In the genomic region with DNA sequence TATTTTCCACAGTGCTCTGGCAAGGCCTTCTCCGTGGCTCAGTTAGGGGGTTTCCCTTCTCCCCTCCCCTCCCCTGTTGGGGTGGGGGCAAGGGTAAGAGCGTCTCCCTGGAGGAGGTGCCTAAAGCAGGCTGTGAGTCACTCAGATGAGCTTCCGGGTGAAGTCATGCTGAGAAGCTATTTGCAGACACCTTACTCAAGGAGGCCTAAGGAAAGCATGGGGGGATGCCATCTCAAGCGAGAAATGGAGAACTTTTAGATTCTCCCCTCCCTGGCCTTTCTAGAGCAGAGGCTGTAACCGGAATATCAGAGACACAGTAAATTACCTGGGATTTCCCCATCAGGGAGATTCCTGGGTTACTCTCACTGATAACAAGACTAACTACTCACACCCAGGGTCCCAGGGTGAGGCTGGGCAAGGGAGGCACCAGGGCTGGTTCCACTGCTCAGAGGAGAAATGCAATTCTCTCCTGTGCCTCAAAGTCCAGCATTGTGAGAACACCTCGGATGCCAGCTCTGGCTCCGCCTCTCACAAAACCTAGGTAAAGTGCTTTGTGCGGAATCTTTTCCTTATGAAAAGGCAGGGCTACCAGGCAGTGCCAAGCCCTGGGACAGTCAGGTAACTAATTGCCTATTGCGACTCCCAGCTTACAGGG, we compare ENCODE assay signal across 9 cellular contexts.
DNase-seq lines count a peak whose midpoint lies in the region; TF ChIP-seq lines count a peak whose summit lies in the region.
"Had no signal": no experiment of that assay in that cellular context is flagged by ENCODE, and none has a peak within 500 bp of the region (broad histone marks: within the 10 kb centered on the region; RNA-seq: fewer than 3 reads in every experiment).

No MANE protein-coding gene starts in this region.

- no peaks in the 10 kb centered on the region for H3K23me2 ChIP-seq in H9 (ENCODE audit: insufficient read length, low read depth, low read length, poor library complexity, severe bottlenecking)

- H3K14ac ChIP-seq in H9 (ENCODE audit: insufficient read depth, low read length): 0 out of 2 replicates have a peak overlapping the region, but pooled peaks have one; percentile 24

- H3K4me3 ChIP-seq in GM06990 (replicated peaks; ENCODE audit: low read depth, low read length) (no peak overlapping the region; the same call in 1 of the 2 replicates), Loucy (ENCODE audit: low read length, poor library complexity, severe bottlenecking) (peak overlapping the region; percentile 32), esophagus (ENCODE audit: low read depth in 1 of 2, low read length in 2 of 2) (no peak overlapping the region), coronary artery (no peak overlapping the region)
- H3K4me3 ChIP-seq: uterus had no signal

- peak overlapping the region; percentile 8 for H3K18ac ChIP-seq in H9 (ENCODE audit: insufficient read length, low read depth, low read length)

- no peak overlapping the region for H3K27ac ChIP-seq in H9 (ENCODE audit: insufficient read length, low read depth, low read length)
- H3K27ac ChIP-seq in esophagus (ENCODE audit: low read depth in 2 of 2, low read length in 1 of 2): peak overlapping the region; percentile 48 to 80
- no peak overlapping the region for H3K27ac ChIP-seq in coronary artery
- H3K27ac ChIP-seq: uterus had no signal

- H3K36me3 ChIP-seq in GM06990 (ENCODE audit: control insufficient read depth, insufficient read depth, low read length) (no peaks in the 10 kb centered on the region), Loucy (ENCODE audit: insufficient read depth, low read length) (no peaks in the 10 kb centered on the region), esophagus (ENCODE audit: control insufficient read depth in 2 of 2, insufficient read depth in 2 of 2, low read length in 1 of 2) (no peaks in the 10 kb centered on the region)
- H3K36me3 ChIP-seq: uterus had no signal

- H3K56ac ChIP-seq in H9 (ENCODE audit: insufficient read length, low read depth, low read length): no peak overlapping the region

- H3K4me1 Mint-ChIP-seq in H9: peaks cover 30 to 38% of the 10 kb centered on the region in 2 experiments

- H3K36me3 Mint-ChIP-seq in H9 (ENCODE audit: insufficient read depth in 1 of 3, low read depth in 3 of 3): no peaks in the 10 kb centered on the region; a peak in 1 of 7 replicates

- no peak overlapping the region for H3K4me3 Mint-ChIP-seq in H9

- no peak overlapping the region for H2BK12ac ChIP-seq in H9 (ENCODE audit: insufficient read length, low read depth, low read length)

- no CpG with 5 or more reads among the region's 9 CpGs for WGBS in H9 (ENCODE audit: extremely low coverage, insufficient read length, low lambda C conversion rate)
- WGBS in esophagus, 2 donors: 42% methylated on average over 9 of the region's 9 CpGs

- no peaks in the 10 kb centered on the region for H3F3A ChIP-seq in Loucy (ENCODE audit: low read depth)

- no peaks in the 10 kb centered on the region for H3K9me2 ChIP-seq in Loucy (replicated peaks; ENCODE audit: low read depth, low read length)

- no peak overlapping the region for H3K4ac ChIP-seq in H9 (ENCODE audit: low read depth, low read length)

- H3K9me3 Mint-ChIP-seq in H9: no peaks in the 10 kb centered on the region

- no peak overlapping the region for H3K23ac ChIP-seq in H9 (ENCODE audit: insufficient read length, low read depth, low read length)

- H4K20me1 ChIP-seq in H9 (ENCODE audit: control insufficient read depth, insufficient read depth, insufficient read length): no peaks in the 10 kb centered on the region
- no peaks in the 10 kb centered on the region for H4K20me1 ChIP-seq in Loucy (ENCODE audit: insufficient read depth, low read length, poor library complexity, severe bottlenecking)

- H3K4me1 ChIP-seq in H9 (ENCODE audit: insufficient read depth, low read length): peaks cover 3% of the 10 kb centered on the region; the same call in 1 of the 2 replicates
- H3K4me1 ChIP-seq in Loucy (ENCODE audit: insufficient read depth, low read length, poor library complexity, severe bottlenecking): peaks cover 16% of the 10 kb centered on the region
- H3K4me1 ChIP-seq in esophagus (ENCODE audit: control insufficient read depth in 2 of 2, insufficient read depth in 2 of 2, low read length in 1 of 2): peaks cover 2% of the 10 kb centered on the region in 2 donors
- H3K4me1 ChIP-seq: uterus had no signal

- H3K79me1 ChIP-seq in H9 (ENCODE audit: insufficient read depth, low read depth, low read length, poor library complexity, severe bottlenecking): no peaks in the 10 kb centered on the region

- peak overlapping the region; percentile 77 to 91 (median 86); a peak in 5 of 7 replicates for H3K27ac Mint-ChIP-seq in H9

- no peaks in the 10 kb centered on the region for H3K27me3 Mint-ChIP-seq in H9 (ENCODE audit: low read depth)

- no peak overlapping the region for H3T11ph ChIP-seq in H9 (ENCODE audit: low read length)

- TF ChIP-seq CTCF in GM06990 (IDR thresholded peaks at IDR 0.05; ENCODE audit: insufficient read depth, low read length, poor library complexity, severe bottlenecking) (no peak), H9 (conservative IDR thresholded peaks at IDR 0.05) (no peak), Loucy (conservative IDR thresholded peaks at IDR 0.05; ENCODE audit: low read length) (no peak), coronary artery (IDR thresholded peaks at IDR 0.05) (no peak)

- no peak overlapping the region for H4K8ac ChIP-seq in H9 (replicated peaks; ENCODE audit: insufficient read length, low read depth, low read length)

- no peak overlapping the region for H4K5ac ChIP-seq in H9 (ENCODE audit: insufficient read length, low read depth, low read length)

- H2AK5ac ChIP-seq in H9 (ENCODE audit: insufficient read length, low read length): no peak overlapping the region

- H3K9ac ChIP-seq in H9 (ENCODE audit: extremely low read depth, insufficient read length, low read length) (no peak overlapping the region), Loucy (ENCODE audit: low read depth, low read length, poor library complexity, severe bottlenecking) (peak overlapping the region; percentile 55)

- H2BK120ac ChIP-seq in H9 (ENCODE audit: low read depth, low read length, poor library complexity, severe bottlenecking): no peak overlapping the region

- H2BK20ac ChIP-seq in H9 (ENCODE audit: low read depth, low read length, poor library complexity, severe bottlenecking): no peak overlapping the region

- no peaks in the 10 kb centered on the region for H3K9me3 ChIP-seq in H9 (ENCODE audit: control insufficient read depth, low read depth, low read length)
- H3K9me3 ChIP-seq in Loucy (ENCODE audit: insufficient read depth, low read depth, low read length): no peaks in the 10 kb centered on the region
- H3K9me3 ChIP-seq in esophagus (ENCODE audit: control insufficient read depth in 2 of 2, insufficient read depth in 1 of 2, low read depth in 1 of 2, low read length in 1 of 2): no peaks in the 10 kb centered on the region
- H3K9me3 ChIP-seq: uterus had no signal

- no peak overlapping the region for H2BK5ac ChIP-seq in H9 (ENCODE audit: insufficient read length, low read length)

- H2AFZ ChIP-seq in H9 (ENCODE audit: low read length) (no peak overlapping the region), Loucy (ENCODE audit: low read length) (peak overlapping the region; percentile 82)

- H2BK15ac ChIP-seq in H9 (ENCODE audit: low read depth, low read length): no peak overlapping the region

- DNase-seq in GM06990 (ENCODE audit: extremely low read depth, insufficient read length) (peak; percentile 79), H9 (peak; percentile 87), amniotic stem cell (lab: John Stamatoyannopoulos, UW) (no peak), coronary artery (ENCODE audit: low spot score) (no peak)
- peak; percentile 72 to 82 for DNase-seq in activated CD4-positive, alpha-beta T cell treated with anti-CD3 and anti-CD28 coated beads, Interleukin-2, amount 50 U/mL, for 48 hours
- DNase-seq in stimulated activated CD4-positive, alpha-beta T cell treated with anti-CD3 and anti-CD28 coated beads, Interleukin-15, amount 100 ng/mL, for 48 hours (ENCODE audit: low read depth in 2 of 2): peak; percentile 70 to 77

- no peaks in the 10 kb centered on the region for H3K79me2 ChIP-seq in H9 (ENCODE audit: insufficient read depth, low read length)
- H3K79me2 ChIP-seq in Loucy (ENCODE audit: insufficient read depth, low read length): no peaks in the 10 kb centered on the region

- H4K91ac ChIP-seq in H9 (ENCODE audit: insufficient read length, low read depth, low read length): no peak overlapping the region

- H3K27me3 ChIP-seq in GM06990 (replicated peaks; ENCODE audit: control insufficient read depth, insufficient read depth, low read length) (no peaks in the 10 kb centered on the region), H9 (ENCODE audit: insufficient read depth, low read length) (no peaks in the 10 kb centered on the region), Loucy (ENCODE audit: insufficient read depth, low read length, poor library complexity, severe bottlenecking) (no peaks in the 10 kb centered on the region), esophagus (ENCODE audit: control insufficient read depth in 1 of 2, insufficient read depth in 2 of 2, low read length in 2 of 2) (no peaks in the 10 kb centered on the region)
- H3K27me3 ChIP-seq: uterus had no signal

- H3K4me2 ChIP-seq in H9 (ENCODE audit: insufficient read depth, insufficient read length, low read length): peak overlapping the region; percentile 50
- peak overlapping the region; percentile 68 for H3K4me2 ChIP-seq in Loucy (ENCODE audit: low read depth, low read length, poor library complexity, severe bottlenecking)

Comparison
In these comparisons a context has a peak if more than half of its experiments do, and no peak if none do; other contexts are left out.
1. DNase-seq: peak in GM06990 (single experiment), H9 (single experiment), activated CD4-positive, alpha-beta T cell treated with anti-CD3 and anti-CD28 coated beads, Interleukin-2, amount 50 U/mL, for 48 hours (2 of 2) and stimulated activated CD4-positive, alpha-beta T cell treated with anti-CD3 and anti-CD28 coated beads, Interleukin-15, amount 100 ng/mL, for 48 hours (2 of 2); none in amniotic stem cell (single experiment) and coronary artery (single experiment).
2. H3K27ac ChIP-seq: peak in esophagus (2 of 2); none in H9 (single experiment) and coronary artery (0 of 2).